Comparison of ENCODE assay signal across 1 cellular context in genomic region chr2:31075393-31075792, GRCh38.
TF ChIP-seq lines count a peak whose summit lies in the region.

No MANE protein-coding gene starts in this region.

TF ChIP-seq in WTC11, 78 proteins besides CTCF, POLR2A, EP300 and RAD21 (continued from another document):
- TF ChIP-seq SOX15 (CRISPR knock-in tag; IDR thresholded peaks at IDR 0.05), result no peak
